Comparison of ENCODE assay signal across 29 cellular contexts in genomic region chr6:147667082-147667481, GRCh38.
"Had no signal": no experiment of that assay in that cellular context is flagged by ENCODE, and none has a peak within 500 bp of the region (broad histone marks: within the 10 kb centered on the region; RNA-seq: fewer than 3 reads in every experiment).

No MANE protein-coding gene starts in this region.

- ATAC-seq: activated CD4-positive, CD25-positive, alpha-beta regulatory T cell treated with anti-CD3 and anti-CD28 coated beads, Interleukin-2, amount 50 U/mL, for 24 hours; activated CD8-positive, alpha-beta T cell treated with anti-CD3 and anti-CD28 coated beads for 36 hours; activated T-cell treated with anti-CD3 and anti-CD28 coated beads, Interleukin-2, amount 50 U/mL, for 4 hours; activated T-helper 17 cell treated with anti-CD3 and anti-CD28 coated beads, Interleukin-2, amount 50 U/mL, for 72 hours; effector memory CD8-positive, alpha-beta T cell; gastroesophageal sphincter; heart right ventricle; T-helper 17 cell had no signal

- H3K4me1 ChIP-seq: esophagus muscularis mucosa, gastroesophageal sphincter, heart right ventricle had no signal

- H3K4me3 ChIP-seq: esophagus muscularis mucosa, gastroesophageal sphincter, heart right ventricle had no signal

- FAIRE-seq: astrocyte, colon had no signal

- H3K36me3 ChIP-seq: esophagus muscularis mucosa, gastroesophageal sphincter, heart right ventricle, WERI-Rb-1 had no signal

- H3K27me3 ChIP-seq: esophagus muscularis mucosa, gastroesophageal sphincter had no signal

- H3K27ac ChIP-seq: esophagus muscularis mucosa, gastroesophageal sphincter, heart right ventricle, WERI-Rb-1 had no signal

- DNase-seq: activated B cell treated with CpG ODN at 0.5 μM for 24 hours; activated CD4-positive, alpha-beta T cell treated with anti-CD3 and anti-CD28 coated beads for 48 hours; activated CD4-positive, alpha-beta T cell treated with anti-CD3 and anti-CD28 coated beads, Interleukin-2, amount 50 U/mL, for 1 hour; activated CD4-positive, alpha-beta T cell treated with anti-CD3 and anti-CD28 coated beads, Interleukin-2, amount 50 U/mL, for 48 hours; activated CD8-positive, alpha-beta memory T cell treated with anti-CD3 and anti-CD28 coated beads for 24 hours; activated CD8-positive, alpha-beta T cell treated with anti-CD3 and anti-CD28 coated beads for 36 hours; activated effector memory CD4-positive, alpha-beta T cell treated with Interleukin-2 at 50 U/mL for 16 hours; activated gamma-delta T cell treated with Interleukin-2 at 50 U/mL for 16 hours; activated naive CD4-positive, alpha-beta T cell treated with anti-CD3 and anti-CD28 coated beads, Interleukin-2, amount 50 U/mL, for 16 hours; activated naive CD4-positive, alpha-beta T cell treated with Interleukin-2 at 50 U/mL for 16 hours; activated T-cell treated with anti-CD3 and anti-CD28 coated beads, Interleukin-2, amount 50 U/mL, for 4 hours; amniotic stem cell; caudate nucleus; cortex of kidney; dermis blood vessel endothelial cell; effector CD4-positive, alpha-beta T cell; effector memory CD8-positive, alpha-beta T cell; erythroblast; foreskin melanocyte; heart right ventricle; T-helper 17 cell; T1000; WERI-Rb-1 had no signal
